In the genomic region with DNA sequence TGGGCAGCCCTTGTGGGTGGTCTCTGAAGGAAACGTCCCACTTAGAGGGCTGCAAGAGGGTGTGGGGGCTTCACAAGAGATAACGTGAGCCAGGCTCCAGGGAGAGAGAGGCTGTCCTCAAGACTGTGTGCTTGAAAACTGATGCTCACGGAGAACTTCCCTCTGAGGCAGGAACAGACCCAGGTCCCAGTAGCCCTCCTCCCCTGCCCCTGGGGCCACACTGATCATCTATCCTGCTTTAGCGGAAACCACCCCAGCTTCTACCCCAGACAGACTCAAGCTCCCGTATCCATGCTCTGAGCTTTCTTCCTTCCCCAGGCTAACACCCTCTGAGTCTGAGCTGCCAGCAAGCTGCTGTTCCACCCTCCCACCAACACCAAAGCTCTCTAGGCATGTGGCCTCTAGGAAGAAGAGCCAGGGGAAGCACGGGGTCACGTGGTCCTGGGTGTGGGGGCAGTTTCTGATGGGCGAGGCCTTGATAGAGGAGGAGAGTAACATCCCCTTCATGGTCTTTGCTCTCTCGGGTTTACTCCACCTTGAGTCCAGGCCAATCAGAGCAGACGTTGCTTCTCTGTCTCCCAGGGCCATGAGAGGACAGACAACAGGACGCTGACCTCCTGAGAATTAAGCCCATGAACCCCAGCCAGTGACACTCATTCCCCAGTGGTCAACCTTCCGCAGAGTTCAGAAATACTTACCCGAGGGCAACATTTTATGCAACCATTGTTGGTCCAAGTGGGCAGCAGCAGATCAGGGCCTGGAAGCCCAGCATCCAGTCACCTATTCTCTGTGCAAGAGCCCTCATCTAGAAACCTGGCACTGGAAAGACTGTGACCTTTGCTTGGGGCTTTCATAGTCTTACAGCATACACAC, we compare ENCODE assay signal across 8 cellular contexts. TPM values are rescaled to one million over a fixed set of nuclear protein-coding genes. Genes with fewer than 3 reads are reported as not detected.
DNase-seq lines count a peak whose midpoint lies in the region; ATAC-seq and TF ChIP-seq lines count a peak whose summit lies in the region.

No MANE protein-coding gene starts in this region.

- H3K4me1 ChIP-seq in Panc1 (ENCODE audit: control insufficient read depth, insufficient read depth, low read length) (peaks cover 5% of the 10 kb centered on the region; the same call in 1 of the 2 replicates), smooth muscle cell (ENCODE audit: low read depth) (peaks cover 9% of the 10 kb centered on the region)

- no peak for TF ChIP-seq CTCF in CD4-positive, alpha-beta T cell (IDR thresholded peaks at IDR 0.05)
- TF ChIP-seq CTCF in Panc1 (IDR thresholded peaks at IDR 0.05) (no peak), smooth muscle cell (IDR thresholded peaks at IDR 0.05; ENCODE audit: borderline replicate concordance, insufficient read depth, poor library complexity, severe bottlenecking) (no peak)

- TF ChIP-seq POLR2A in GM19099 (IDR thresholded peaks at IDR 0.05; ENCODE audit: extremely low read depth, insufficient read length, low read depth), result peak; percentile 97

- H3K27ac ChIP-seq in CD4-positive, alpha-beta T cell (ENCODE audit: low read depth, low read length), result peak overlapping the region; percentile 78
- H3K27ac ChIP-seq in Panc1 (ENCODE audit: low read length), result peak overlapping the region; percentile 85
- H3K27ac ChIP-seq in smooth muscle cell (ENCODE audit: low read depth), result peak overlapping the region; percentile 73

- no peaks in the 10 kb centered on the region; the same call in 1 of the 2 replicates for H3K36me3 ChIP-seq in Panc1 (ENCODE audit: control insufficient read depth, insufficient read depth, low read length)
- H3K36me3 ChIP-seq in smooth muscle cell (ENCODE audit: low read depth), result no peaks in the 10 kb centered on the region

- peak overlapping the region; percentile 97 for H3K4me3 Mint-ChIP-seq in CD4-positive, alpha-beta T cell
- peak overlapping the region; percentile 98 for H3K4me3 Mint-ChIP-seq in activated naive CD8-positive, alpha-beta T cell treated with anti-CD3 and anti-CD28 coated beads, Interleukin-2, amount 50 U/mL, for 24 hours

- ATAC-seq in CD4-positive, alpha-beta T cell (ENCODE audit: poor library complexity), result peak; percentile 12
- ATAC-seq in HG03175 (IDR thresholded peaks at IDR 0.05; ENCODE audit: unreplicated experiment) (peak; percentile 65), Panc1 (no peak)
- peak; percentile 65 for ATAC-seq in activated naive CD8-positive, alpha-beta T cell treated with anti-CD3 and anti-CD28 coated beads, Interleukin-2, amount 50 U/mL, for 24 hours

- no peaks in the 10 kb centered on the region for H3K9me3 Mint-ChIP-seq in CD4-positive, alpha-beta T cell
- no peaks in the 10 kb centered on the region for H3K9me3 Mint-ChIP-seq in activated naive CD8-positive, alpha-beta T cell treated with anti-CD3 and anti-CD28 coated beads, Interleukin-2, amount 50 U/mL, for 24 hours

- peak overlapping the region; percentile 75 for H3K9ac ChIP-seq in smooth muscle cell (ENCODE audit: low read depth)

- no peaks in the 10 kb centered on the region for H3K9me3 ChIP-seq in CD4-positive, alpha-beta T cell (ENCODE audit: control insufficient read depth, low read length)
- no peaks in the 10 kb centered on the region for H3K9me3 ChIP-seq in Panc1 (ENCODE audit: control insufficient read depth, insufficient read depth, low read depth, low read length)
- H3K9me3 ChIP-seq in smooth muscle cell (replicated peaks; ENCODE audit: low read depth), result no peaks in the 10 kb centered on the region

- peak overlapping the region; percentile 92 for H3K4me2 ChIP-seq in smooth muscle cell

- H4K20me1 ChIP-seq in smooth muscle cell (ENCODE audit: low read depth), result no peaks in the 10 kb centered on the region

- peak overlapping the region; percentile 90 for H3K27ac Mint-ChIP-seq in CD4-positive, alpha-beta T cell
- H3K27ac Mint-ChIP-seq in activated naive CD8-positive, alpha-beta T cell treated with anti-CD3 and anti-CD28 coated beads, Interleukin-2, amount 50 U/mL, for 24 hours, result peak overlapping the region; percentile 97

- H3K27me3 ChIP-seq in CD4-positive, alpha-beta T cell (ENCODE audit: control insufficient read depth, insufficient read depth, low read length), result no peaks in the 10 kb centered on the region
- no peaks in the 10 kb centered on the region for H3K27me3 ChIP-seq in Panc1 (ENCODE audit: control insufficient read depth, insufficient read depth, low read length)
- H3K27me3 ChIP-seq in smooth muscle cell (ENCODE audit: low read depth), result no peaks in the 10 kb centered on the region

- POLR2A ChIA-PET in CD4-positive, alpha-beta T cell (lab: Charles Lee), result interaction anchor here (1.0 to 8.5 kb wide), 12 partner anchors 11 to 774 kb away, joined by 3 to 89 read pairs (median 12); a partner anchor contains a TSS
- POLR2A ChIA-PET in Panc1 (lab: Charles Lee), result interaction anchor here (0.5 kb wide), 1 partner anchor 508 kb away, joined by 6 read pairs; no protein-coding TSS in a partner anchor

- peaks cover 15% of the 10 kb centered on the region for H3K79me2 ChIP-seq in smooth muscle cell (ENCODE audit: low read depth)

- TSS peak; percentile 79 for BruUV-seq in Panc1 (replicated peaks; lab: Mats Ljungman, UMichigan)

- DNase-seq in CD4-positive, alpha-beta T cell, result peak in 1 of 10 experiments; percentile 17
- DNase-seq in Panc1 (ENCODE audit: low read depth, low spot score) (no peak), smooth muscle cell (lab: John Stamatoyannopoulos, UW; ENCODE audit: unreplicated experiment) (no peak), NCI-H1436 (lab: John Stamatoyannopoulos, UW) (no peak)
- DNase-seq in activated naive CD8-positive, alpha-beta T cell treated with anti-CD3 and anti-CD28 coated beads, Interleukin-2, amount 50 U/mL, for 24 hours, result peak; percentile 76

- WGBS in smooth muscle cell (ENCODE audit: low lambda C conversion rate), result 23% methylated on average over 13 of the region's 13 CpGs

- in situ Hi-C loops in Panc1 (cut with HindIII; ENCODE audit: low pct_unique_long_range_greater_than_20kb, low sequenced_read_pairs), result no loop called here

- CTCF ChIA-PET in CD4-positive, alpha-beta T cell (lab: Charles Lee), result interaction anchor here (0.7 to 7.3 kb wide), 3 partner anchors 13 to 38 kb away, joined by 3 to 63 read pairs (median 7); no protein-coding TSS in a partner anchor
- CTCF ChIA-PET in Panc1 (lab: Charles Lee), result no interaction called here

- peaks cover 25% of the 10 kb centered on the region for H3K36me3 Mint-ChIP-seq in CD4-positive, alpha-beta T cell (ENCODE audit: low read depth)
- peaks cover 34% of the 10 kb centered on the region for H3K36me3 Mint-ChIP-seq in activated naive CD8-positive, alpha-beta T cell treated with anti-CD3 and anti-CD28 coated beads, Interleukin-2, amount 50 U/mL, for 24 hours (ENCODE audit: low read depth)

- no peaks in the 10 kb centered on the region for H3K27me3 Mint-ChIP-seq in CD4-positive, alpha-beta T cell
- no peaks in the 10 kb centered on the region for H3K27me3 Mint-ChIP-seq in activated naive CD8-positive, alpha-beta T cell treated with anti-CD3 and anti-CD28 coated beads, Interleukin-2, amount 50 U/mL, for 24 hours

- intact Hi-C loops in CD4-positive, alpha-beta T cell (cut with DNase I, micrococcal nuclease), result loop anchor here (2.0 to 10.0 kb wide), 2 partner anchors 13 to 121 kb away; no protein-coding TSS in a partner anchor
- intact Hi-C loops in Panc1 (cut with micrococcal nuclease; ENCODE audit: unreplicated experiment), result no loop called here

- peak overlapping the region; percentile 42 for H2AFZ ChIP-seq in smooth muscle cell (ENCODE audit: low read depth)

- no peaks in the 10 kb centered on the region for H3F3A ChIP-seq in smooth muscle cell (ENCODE audit: low read depth)

- H3K4me3 ChIP-seq in Panc1 (ENCODE audit: low read depth in 2 of 2, low read length in 2 of 2) (peak overlapping the region; percentile 84 to 93), iPS-11a (ENCODE audit: low read depth, low read length) (peak overlapping the region; percentile 92), smooth muscle cell (peak overlapping the region; percentile 91)

- peaks cover 36% of the 10 kb centered on the region for H3K4me1 Mint-ChIP-seq in CD4-positive, alpha-beta T cell (ENCODE audit: low read depth)
- peaks cover 25% of the 10 kb centered on the region for H3K4me1 Mint-ChIP-seq in activated naive CD8-positive, alpha-beta T cell treated with anti-CD3 and anti-CD28 coated beads, Interleukin-2, amount 50 U/mL, for 24 hours

RNA-seq across cellular contexts. Expression of a gene that starts 1.3 kb away (rescaled TPM):
- total RNA-seq in CD4-positive, alpha-beta T cell, result 1 to 10 TPM; 5.2 to 7.4 TPM
- total RNA-seq in Panc1 (2021; ENCODE audit: unreplicated experiment) (24.5 TPM), smooth muscle cell (21.5 and 25.6 TPM in 2 replicates)
- 43.8 TPM for polyA plus RNA-seq in Panc1 (2012; ENCODE audit: insufficient read length)
- 40.4 and 46.1 TPM in 2 replicates for polyA plus RNA-seq in smooth muscle cell

RNA-seq across cellular contexts. Expression of a gene that starts 19.1 kb away (rescaled TPM):
- 10 to 100 TPM; 74.8 to 75.3 TPM for total RNA-seq in CD4-positive, alpha-beta T cell
- 37.4 TPM for total RNA-seq in Panc1 (2021; ENCODE audit: unreplicated experiment)
- polyA plus RNA-seq in Panc1 (2012; ENCODE audit: insufficient read length), result 37.8 TPM
- total RNA-seq in smooth muscle cell, result 43.6 and 46.1 TPM in 2 replicates
- 31.8 and 39.3 TPM in 2 replicates for polyA plus RNA-seq in smooth muscle cell

RNA-seq across cellular contexts. Expression of a gene that starts 19.3 kb away (rescaled TPM):
- total RNA-seq in CD4-positive, alpha-beta T cell, result 1 to 10 TPM; 1.6 to 1.9 TPM
- total RNA-seq in Panc1 (2021; ENCODE audit: unreplicated experiment) (1.4 TPM), smooth muscle cell (0.18 and 1.9 TPM in 2 replicates)
- 0.59 TPM for polyA plus RNA-seq in Panc1 (2012; ENCODE audit: insufficient read length)
- 1.3 and 2.6 TPM in 2 replicates for polyA plus RNA-seq in smooth muscle cell

RNA-seq across cellular contexts. Expression of a gene that starts 24.1 kb away (rescaled TPM):
- not detected for total RNA-seq in CD4-positive, alpha-beta T cell
- total RNA-seq in Panc1 (2021; ENCODE audit: unreplicated experiment), result not detected
- not detected for polyA plus RNA-seq in Panc1 (2012; ENCODE audit: insufficient read length)
- total RNA-seq in smooth muscle cell, result not detected in 2 replicates
- not detected in 2 replicates for polyA plus RNA-seq in smooth muscle cell

RNA-seq across cellular contexts. Expression of a gene that starts 35.0 kb away (rescaled TPM):
- total RNA-seq in CD4-positive, alpha-beta T cell, result 1 to 10 TPM; 1.5 to 1.7 TPM
- 0.46 TPM for total RNA-seq in Panc1 (2021; ENCODE audit: unreplicated experiment)
- polyA plus RNA-seq in Panc1 (2012; ENCODE audit: insufficient read length), result not detected
- 2.7 TPM in 1 of 2 replicates, not detected in the other for total RNA-seq in smooth muscle cell
- 0.31 and 1.1 TPM in 2 replicates for polyA plus RNA-seq in smooth muscle cell
